1 cellular context compared by ENCODE assay signal in the genomic region with DNA sequence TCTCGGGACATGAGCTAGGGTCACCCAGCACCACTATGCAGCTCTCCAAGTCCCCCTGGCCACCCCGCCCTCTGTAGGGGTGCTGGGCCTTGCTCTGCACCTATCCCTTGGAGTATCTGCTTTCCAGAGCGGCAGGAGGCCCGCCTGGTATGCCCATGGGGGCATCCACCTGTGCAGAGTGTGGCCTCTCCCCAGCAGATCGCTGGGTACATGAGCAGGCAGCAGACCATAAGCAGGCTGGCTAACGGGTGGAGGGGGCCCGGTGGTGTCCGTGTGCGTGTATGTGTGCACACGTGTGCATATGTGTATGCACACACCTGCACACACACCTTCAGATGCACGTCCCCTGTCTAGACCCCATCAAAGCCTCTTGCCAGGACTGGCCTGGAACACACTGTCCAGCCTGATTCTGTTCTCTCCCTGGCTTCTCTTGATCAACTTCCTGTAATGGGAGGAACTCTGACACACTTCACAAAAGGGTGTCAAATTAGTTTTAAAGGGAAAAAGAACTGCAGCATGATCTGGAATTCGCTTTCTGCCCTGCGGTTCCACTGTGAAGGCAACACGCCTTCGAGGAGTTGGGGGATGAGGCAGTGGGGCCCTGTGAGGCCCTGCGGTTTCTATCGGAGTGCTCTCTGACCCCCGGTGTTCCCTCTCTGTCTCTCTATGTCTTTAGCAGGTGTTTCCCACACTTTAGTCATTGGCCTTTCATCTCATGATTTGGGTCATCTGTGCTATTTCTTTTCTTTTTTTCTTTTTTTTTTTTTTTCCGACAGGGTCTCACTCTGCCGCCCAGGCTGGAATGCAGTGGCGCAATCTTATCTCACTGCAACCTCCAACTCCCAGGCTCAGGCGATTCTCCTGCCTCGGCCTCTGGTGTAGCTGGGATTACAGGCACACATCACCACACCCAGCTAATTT.
TF ChIP-seq lines count a peak whose summit lies in the region.

No MANE protein-coding gene starts in this region.

TF ChIP-seq in HepG2, 621 proteins besides CTCF, POLR2A, EP300 and RAD21 (continued from another document and continues in another):
- TF ChIP-seq, protein P1, sequence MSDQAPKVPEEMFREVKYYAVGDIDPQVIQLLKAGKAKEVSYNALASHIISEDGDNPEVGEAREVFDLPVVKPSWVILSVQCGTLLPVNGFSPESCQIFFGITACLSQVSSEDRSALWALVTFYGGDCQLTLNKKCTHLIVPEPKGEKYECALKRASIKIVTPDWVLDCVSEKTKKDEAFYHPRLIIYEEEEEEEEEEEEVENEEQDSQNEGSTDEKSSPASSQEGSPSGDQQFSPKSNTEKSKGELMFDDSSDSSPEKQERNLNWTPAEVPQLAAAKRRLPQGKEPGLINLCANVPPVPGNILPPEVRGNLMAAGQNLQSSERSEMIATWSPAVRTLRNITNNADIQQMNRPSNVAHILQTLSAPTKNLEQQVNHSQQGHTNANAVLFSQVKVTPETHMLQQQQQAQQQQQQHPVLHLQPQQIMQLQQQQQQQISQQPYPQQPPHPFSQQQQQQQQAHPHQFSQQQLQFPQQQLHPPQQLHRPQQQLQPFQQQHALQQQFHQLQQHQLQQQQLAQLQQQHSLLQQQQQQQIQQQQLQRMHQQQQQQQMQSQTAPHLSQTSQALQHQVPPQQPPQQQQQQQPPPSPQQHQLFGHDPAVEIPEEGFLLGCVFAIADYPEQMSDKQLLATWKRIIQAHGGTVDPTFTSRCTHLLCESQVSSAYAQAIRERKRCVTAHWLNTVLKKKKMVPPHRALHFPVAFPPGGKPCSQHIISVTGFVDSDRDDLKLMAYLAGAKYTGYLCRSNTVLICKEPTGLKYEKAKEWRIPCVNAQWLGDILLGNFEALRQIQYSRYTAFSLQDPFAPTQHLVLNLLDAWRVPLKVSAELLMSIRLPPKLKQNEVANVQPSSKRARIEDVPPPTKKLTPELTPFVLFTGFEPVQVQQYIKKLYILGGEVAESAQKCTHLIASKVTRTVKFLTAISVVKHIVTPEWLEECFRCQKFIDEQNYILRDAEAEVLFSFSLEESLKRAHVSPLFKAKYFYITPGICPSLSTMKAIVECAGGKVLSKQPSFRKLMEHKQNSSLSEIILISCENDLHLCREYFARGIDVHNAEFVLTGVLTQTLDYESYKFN (CRISPR knock-in tag; conservative IDR thresholded peaks at IDR 0.05), result no peak
- TF ChIP-seq MAZ (IDR thresholded peaks at IDR 0.05; ENCODE audit: borderline replicate concordance, low read depth, low read length) (no peak), MAZ (CRISPR knock-in tag; IDR thresholded peaks at IDR 0.05; ENCODE audit: low read depth) (no peak), ZNF24 (IDR thresholded peaks at IDR 0.05) (no peak), FOXA1 (IDR thresholded peaks at IDR 0.05) (no peak), FOXA1 (CRISPR knock-in tag; IDR thresholded peaks at IDR 0.05) (no peak), ZBTB7B (CRISPR knock-in tag; IDR thresholded peaks at IDR 0.05) (no peak), ZNF839 (CRISPR knock-in tag; IDR thresholded peaks at IDR 0.05; ENCODE audit: borderline replicate concordance) (no peak), ATF7-NPFF (CRISPR knock-in tag; IDR thresholded peaks at IDR 0.05; ENCODE audit: low read depth) (no peak), BCL6 (CRISPR knock-in tag; IDR thresholded peaks at IDR 0.05) (peak; percentile 83), REXO4 (CRISPR knock-in tag; IDR thresholded peaks at IDR 0.05; ENCODE audit: borderline replicate concordance) (no peak), PHF21A (CRISPR knock-in tag; IDR thresholded peaks at IDR 0.05) (0 out of 2 replicates have a peak, but pooled peaks have one; percentile 27), ARNTL (CRISPR knock-in tag; IDR thresholded peaks at IDR 0.05) (no peak), RBAK (CRISPR knock-in tag; IDR thresholded peaks at IDR 0.05) (no peak), NFE2L1 (CRISPR knock-in tag; IDR thresholded peaks at IDR 0.05; ENCODE audit: borderline replicate concordance) (no peak), ZNF317 (CRISPR knock-in tag; IDR thresholded peaks at IDR 0.05) (no peak), ZFP36L2 (CRISPR knock-in tag; IDR thresholded peaks at IDR 0.05) (no peak), ZNF790 (CRISPR knock-in tag; IDR thresholded peaks at IDR 0.05; ENCODE audit: borderline replicate concordance) (no peak), NR2F6 (IDR thresholded peaks at IDR 0.05) (peak; percentile 50; the same call in 1 of the 2 replicates), NR2F6 (CRISPR knock-in tag; IDR thresholded peaks at IDR 0.05) (no peak), ZNF382 (CRISPR knock-in tag; IDR thresholded peaks at IDR 0.05; ENCODE audit: borderline replicate concordance) (no peak), ZNF263 (CRISPR knock-in tag; IDR thresholded peaks at IDR 0.05) (peak; percentile 78), DMAP1 (CRISPR knock-in tag; IDR thresholded peaks at IDR 0.05) (no peak), ZNF530 (CRISPR knock-in tag; IDR thresholded peaks at IDR 0.05; ENCODE audit: low read depth) (no peak), SPEN (CRISPR knock-in tag; IDR thresholded peaks at IDR 0.05; ENCODE audit: low read depth) (no peak), TP53 (CRISPR knock-in tag; conservative IDR thresholded peaks at IDR 0.05) (no peak)
- TF ChIP-seq, protein P2, sequence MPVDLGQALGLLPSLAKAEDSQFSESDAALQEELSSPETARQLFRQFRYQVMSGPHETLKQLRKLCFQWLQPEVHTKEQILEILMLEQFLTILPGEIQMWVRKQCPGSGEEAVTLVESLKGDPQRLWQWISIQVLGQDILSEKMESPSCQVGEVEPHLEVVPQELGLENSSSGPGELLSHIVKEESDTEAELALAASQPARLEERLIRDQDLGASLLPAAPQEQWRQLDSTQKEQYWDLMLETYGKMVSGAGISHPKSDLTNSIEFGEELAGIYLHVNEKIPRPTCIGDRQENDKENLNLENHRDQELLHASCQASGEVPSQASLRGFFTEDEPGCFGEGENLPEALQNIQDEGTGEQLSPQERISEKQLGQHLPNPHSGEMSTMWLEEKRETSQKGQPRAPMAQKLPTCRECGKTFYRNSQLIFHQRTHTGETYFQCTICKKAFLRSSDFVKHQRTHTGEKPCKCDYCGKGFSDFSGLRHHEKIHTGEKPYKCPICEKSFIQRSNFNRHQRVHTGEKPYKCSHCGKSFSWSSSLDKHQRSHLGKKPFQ (CRISPR knock-in tag; IDR thresholded peaks at IDR 0.05; ENCODE audit: insufficient replicate concordance), result no peak
- TF ChIP-seq, protein P3, sequence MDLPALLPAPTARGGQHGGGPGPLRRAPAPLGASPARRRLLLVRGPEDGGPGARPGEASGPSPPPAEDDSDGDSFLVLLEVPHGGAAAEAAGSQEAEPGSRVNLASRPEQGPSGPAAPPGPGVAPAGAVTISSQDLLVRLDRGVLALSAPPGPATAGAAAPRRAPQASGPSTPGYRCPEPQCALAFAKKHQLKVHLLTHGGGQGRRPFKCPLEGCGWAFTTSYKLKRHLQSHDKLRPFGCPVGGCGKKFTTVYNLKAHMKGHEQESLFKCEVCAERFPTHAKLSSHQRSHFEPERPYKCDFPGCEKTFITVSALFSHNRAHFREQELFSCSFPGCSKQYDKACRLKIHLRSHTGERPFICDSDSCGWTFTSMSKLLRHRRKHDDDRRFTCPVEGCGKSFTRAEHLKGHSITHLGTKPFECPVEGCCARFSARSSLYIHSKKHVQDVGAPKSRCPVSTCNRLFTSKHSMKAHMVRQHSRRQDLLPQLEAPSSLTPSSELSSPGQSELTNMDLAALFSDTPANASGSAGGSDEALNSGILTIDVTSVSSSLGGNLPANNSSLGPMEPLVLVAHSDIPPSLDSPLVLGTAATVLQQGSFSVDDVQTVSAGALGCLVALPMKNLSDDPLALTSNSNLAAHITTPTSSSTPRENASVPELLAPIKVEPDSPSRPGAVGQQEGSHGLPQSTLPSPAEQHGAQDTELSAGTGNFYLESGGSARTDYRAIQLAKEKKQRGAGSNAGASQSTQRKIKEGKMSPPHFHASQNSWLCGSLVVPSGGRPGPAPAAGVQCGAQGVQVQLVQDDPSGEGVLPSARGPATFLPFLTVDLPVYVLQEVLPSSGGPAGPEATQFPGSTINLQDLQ (CRISPR knock-in tag; IDR thresholded peaks at IDR 0.05), result no peak
- TF ChIP-seq, protein P4, sequence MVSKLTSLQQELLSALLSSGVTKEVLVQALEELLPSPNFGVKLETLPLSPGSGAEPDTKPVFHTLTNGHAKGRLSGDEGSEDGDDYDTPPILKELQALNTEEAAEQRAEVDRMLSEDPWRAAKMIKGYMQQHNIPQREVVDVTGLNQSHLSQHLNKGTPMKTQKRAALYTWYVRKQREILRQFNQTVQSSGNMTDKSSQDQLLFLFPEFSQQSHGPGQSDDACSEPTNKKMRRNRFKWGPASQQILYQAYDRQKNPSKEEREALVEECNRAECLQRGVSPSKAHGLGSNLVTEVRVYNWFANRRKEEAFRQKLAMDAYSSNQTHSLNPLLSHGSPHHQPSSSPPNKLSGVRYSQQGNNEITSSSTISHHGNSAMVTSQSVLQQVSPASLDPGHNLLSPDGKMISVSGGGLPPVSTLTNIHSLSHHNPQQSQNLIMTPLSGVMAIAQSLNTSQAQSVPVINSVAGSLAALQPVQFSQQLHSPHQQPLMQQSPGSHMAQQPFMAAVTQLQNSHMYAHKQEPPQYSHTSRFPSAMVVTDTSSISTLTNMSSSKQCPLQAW (CRISPR knock-in tag; IDR thresholded peaks at IDR 0.05), result no peak
- TF ChIP-seq, protein P5, sequence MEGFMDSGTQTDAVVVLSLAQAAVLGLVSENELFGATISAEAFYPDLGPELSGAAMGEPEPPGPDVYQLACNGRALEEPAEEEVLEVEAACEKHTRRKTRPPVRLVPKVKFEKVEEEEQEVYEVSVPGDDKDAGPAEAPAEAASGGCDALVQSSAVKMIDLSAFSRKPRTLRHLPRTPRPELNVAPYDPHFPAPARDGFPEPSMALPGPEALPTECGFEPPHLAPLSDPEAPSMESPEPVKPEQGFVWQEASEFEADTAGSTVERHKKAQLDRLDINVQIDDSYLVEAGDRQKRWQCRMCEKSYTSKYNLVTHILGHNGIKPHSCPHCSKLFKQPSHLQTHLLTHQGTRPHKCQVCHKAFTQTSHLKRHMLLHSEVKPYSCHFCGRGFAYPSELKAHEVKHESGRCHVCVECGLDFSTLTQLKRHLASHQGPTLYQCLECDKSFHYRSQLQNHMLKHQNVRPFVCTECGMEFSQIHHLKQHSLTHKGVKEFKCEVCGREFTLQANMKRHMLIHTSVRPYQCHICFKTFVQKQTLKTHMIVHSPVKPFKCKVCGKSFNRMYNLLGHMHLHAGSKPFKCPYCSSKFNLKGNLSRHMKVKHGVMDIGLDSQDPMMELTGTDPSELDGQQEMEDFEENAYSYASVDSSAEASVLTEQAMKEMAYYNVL (CRISPR knock-in tag; IDR thresholded peaks at IDR 0.05; ENCODE audit: borderline replicate concordance), result no peak
- TF ChIP-seq, protein P6, sequence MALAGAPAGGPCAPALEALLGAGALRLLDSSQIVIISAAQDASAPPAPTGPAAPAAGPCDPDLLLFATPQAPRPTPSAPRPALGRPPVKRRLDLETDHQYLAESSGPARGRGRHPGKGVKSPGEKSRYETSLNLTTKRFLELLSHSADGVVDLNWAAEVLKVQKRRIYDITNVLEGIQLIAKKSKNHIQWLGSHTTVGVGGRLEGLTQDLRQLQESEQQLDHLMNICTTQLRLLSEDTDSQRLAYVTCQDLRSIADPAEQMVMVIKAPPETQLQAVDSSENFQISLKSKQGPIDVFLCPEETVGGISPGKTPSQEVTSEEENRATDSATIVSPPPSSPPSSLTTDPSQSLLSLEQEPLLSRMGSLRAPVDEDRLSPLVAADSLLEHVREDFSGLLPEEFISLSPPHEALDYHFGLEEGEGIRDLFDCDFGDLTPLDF (CRISPR knock-in tag; IDR thresholded peaks at IDR 0.05), result no peak
- TF ChIP-seq, protein P7, sequence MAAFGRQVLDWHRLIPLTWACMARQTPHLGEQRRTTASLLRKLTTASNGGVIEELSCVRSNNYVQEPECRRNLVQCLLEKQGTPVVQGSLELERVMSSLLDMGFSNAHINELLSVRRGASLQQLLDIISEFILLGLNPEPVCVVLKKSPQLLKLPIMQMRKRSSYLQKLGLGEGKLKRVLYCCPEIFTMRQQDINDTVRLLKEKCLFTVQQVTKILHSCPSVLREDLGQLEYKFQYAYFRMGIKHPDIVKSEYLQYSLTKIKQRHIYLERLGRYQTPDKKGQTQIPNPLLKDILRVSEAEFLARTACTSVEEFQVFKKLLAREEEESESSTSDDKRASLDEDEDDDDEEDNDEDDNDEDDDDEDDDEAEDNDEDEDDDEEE (CRISPR knock-in tag; IDR thresholded peaks at IDR 0.05), result no peak
- TF ChIP-seq, protein P8, sequence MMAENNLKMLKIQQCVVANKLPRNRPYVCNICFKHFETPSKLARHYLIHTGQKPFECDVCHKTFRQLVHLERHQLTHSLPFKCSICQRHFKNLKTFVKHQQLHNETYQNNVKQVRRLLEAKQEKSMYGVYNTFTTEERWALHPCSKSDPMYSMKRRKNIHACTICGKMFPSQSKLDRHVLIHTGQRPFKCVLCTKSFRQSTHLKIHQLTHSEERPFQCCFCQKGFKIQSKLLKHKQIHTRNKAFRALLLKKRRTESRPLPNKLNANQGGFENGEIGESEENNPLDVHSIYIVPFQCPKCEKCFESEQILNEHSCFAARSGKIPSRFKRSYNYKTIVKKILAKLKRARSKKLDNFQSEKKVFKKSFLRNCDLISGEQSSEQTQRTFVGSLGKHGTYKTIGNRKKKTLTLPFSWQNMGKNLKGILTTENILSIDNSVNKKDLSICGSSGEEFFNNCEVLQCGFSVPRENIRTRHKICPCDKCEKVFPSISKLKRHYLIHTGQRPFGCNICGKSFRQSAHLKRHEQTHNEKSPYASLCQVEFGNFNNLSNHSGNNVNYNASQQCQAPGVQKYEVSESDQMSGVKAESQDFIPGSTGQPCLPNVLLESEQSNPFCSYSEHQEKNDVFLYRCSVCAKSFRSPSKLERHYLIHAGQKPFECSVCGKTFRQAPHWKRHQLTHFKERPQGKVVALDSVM (CRISPR knock-in tag; IDR thresholded peaks at IDR 0.05), result peak; percentile 96
